ENCODE assay signal across 29 cellular contexts in the genomic region with DNA sequence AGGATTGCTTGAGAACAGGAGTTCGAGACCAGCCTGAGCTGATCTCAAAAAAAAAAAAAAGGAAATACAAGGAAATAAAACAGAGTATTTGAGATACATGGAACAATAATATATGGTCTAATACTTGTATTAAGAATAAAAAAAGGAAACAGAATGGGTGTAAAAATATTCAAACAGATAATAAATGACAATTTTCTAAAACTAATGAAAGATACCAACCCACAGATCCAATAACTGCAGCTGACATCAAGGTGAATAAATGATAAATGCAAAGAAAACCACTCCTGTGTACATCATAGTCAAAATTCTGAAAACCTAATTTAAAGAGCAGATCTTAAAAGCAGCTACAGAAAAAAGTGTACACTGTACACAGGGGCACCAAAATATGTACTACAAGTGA.
"Had no signal": no experiment of that assay in that cellular context is flagged by ENCODE, and none has a peak within 500 bp of the region (broad histone marks: within the 10 kb centered on the region; RNA-seq: fewer than 3 reads in every experiment).

No MANE protein-coding gene starts in this region.

- H3K27ac Mint-ChIP-seq: stimulated activated effector memory CD8-positive, alpha-beta T cell treated with anti-CD3 and anti-CD28 coated beads, Interleukin-12 subunit alpha, Interleukin-12 subunit beta, amount 100 ng/mL, for 72 hours; stimulated activated memory B cell treated with anti-CD40 and anti-IgM and Interleukin-4, amounts not matched to agents 10 μg/mL and 1 μg/mL and 100 μg/mL, for 72 hours; stimulated activated naive B cell treated with anti-CD40 and anti-IgM and Interleukin-4, amounts not matched to agents 10 μg/mL and 1 μg/mL and 100 μg/mL, for 72 hours; stimulated activated naive CD8-positive, alpha-beta T cell treated with anti-CD3 and anti-CD28 coated beads, Interleukin-15, amount 100 ng/mL, for 72 hours; stimulated activated naive CD8-positive, alpha-beta T cell treated with anti-CD3 and anti-CD28 coated beads, Interleukin-15, Interleukin-2, amounts not matched to agents 100 ng/mL and 50 ng/mL, for 24 hours; type B pancreatic cell had no signal

- H3K4me3 Mint-ChIP-seq: stimulated activated effector memory CD8-positive, alpha-beta T cell treated with anti-CD3 and anti-CD28 coated beads, Interleukin-12 subunit alpha, Interleukin-12 subunit beta, amount 100 ng/mL, for 72 hours; stimulated activated memory B cell treated with anti-CD40 and anti-IgM and Interleukin-4, amounts not matched to agents 10 μg/mL and 1 μg/mL and 100 μg/mL, for 72 hours; stimulated activated naive B cell treated with anti-CD40 and anti-IgM and Interleukin-4, amounts not matched to agents 10 μg/mL and 1 μg/mL and 100 μg/mL, for 72 hours; stimulated activated naive CD8-positive, alpha-beta T cell treated with anti-CD3 and anti-CD28 coated beads, Interleukin-15, amount 100 ng/mL, for 72 hours; stimulated activated naive CD8-positive, alpha-beta T cell treated with anti-CD3 and anti-CD28 coated beads, Interleukin-15, Interleukin-2, amounts not matched to agents 100 ng/mL and 50 ng/mL, for 24 hours; type B pancreatic cell had no signal

- H3K4me3 ChIP-seq: stomach, suprapubic skin, testis, thoracic aorta, thyroid gland, tibial artery, tibial nerve, transverse colon, upper lobe of left lung, upper lobe of right lung, uterus, vagina had no signal

- H3K36me3 Mint-ChIP-seq: stimulated activated memory B cell treated with anti-CD40 and anti-IgM and Interleukin-4, amounts not matched to agents 10 μg/mL and 1 μg/mL and 100 μg/mL, for 72 hours; type B pancreatic cell had no signal

- H3K27ac ChIP-seq: stomach, suprapubic skin, testis, thoracic aorta, thyroid gland, tibial artery, tibial nerve, transverse colon, upper lobe of left lung, upper lobe of right lung, uterus, vagina had no signal

- DNase-seq: stimulated activated CD4-positive, alpha-beta T cell treated with anti-CD3 and anti-CD28 coated beads, Interleukin-2, amount 100 ng/mL, for 48 hours; stimulated activated CD4-positive, alpha-beta T cell treated with anti-CD3 and anti-CD28 coated beads, Interleukin-4, amount 100 ng/mL, for 1 hour; stimulated activated CD4-positive, alpha-beta T cell treated with anti-CD3 and anti-CD28 coated beads, Interleukin-4, amount 100 ng/mL, for 24 hours; stimulated activated CD4-positive, alpha-beta T cell treated with anti-CD3 and anti-CD28 coated beads, Interleukin-4, amount 100 ng/mL, for 4 hours; stimulated activated CD8-positive, alpha-beta memory T cell treated with anti-CD3 and anti-CD28 coated beads, Interleukin-4, amount 100 ng/mL, for 48 hours; stimulated activated naive B cell treated with anti-CD40 and anti-IgM and Interleukin-4, amounts not matched to agents 10 μg/mL and 1 μg/mL and 100 μg/mL, for 72 hours; stimulated activated naive CD4-positive, alpha-beta T cell; stimulated activated naive CD4-positive, alpha-beta T cell treated with Interleukin-2 at 50 U/mL for 16 hours; stimulated activated naive CD8-positive, alpha-beta T cell treated with anti-CD3 and anti-CD28 coated beads, Interleukin-15, amount 100 ng/mL, for 72 hours; stimulated activated naive CD8-positive, alpha-beta T cell treated with anti-CD3 and anti-CD28 coated beads, Interleukin-15, Interleukin-2, amounts not matched to agents 100 U/mL and 50 U/mL, for 24 hours; stomach; substantia nigra; testis; thyroid gland; tibial artery; transverse colon; trophoblast cell; upper lobe of left lung; upper lobe of right lung; uterus had no signal

- H3K36me3 ChIP-seq: stomach, suprapubic skin, thoracic aorta, thyroid gland, tibial artery, tibial nerve, transverse colon, upper lobe of left lung, upper lobe of right lung, uterus, vagina had no signal

- H3K27me3 Mint-ChIP-seq: stimulated activated memory B cell treated with anti-CD40 and anti-IgM and Interleukin-4, amounts not matched to agents 10 μg/mL and 1 μg/mL and 100 μg/mL, for 72 hours; stimulated activated naive B cell treated with anti-CD40 and anti-IgM and Interleukin-4, amounts not matched to agents 10 μg/mL and 1 μg/mL and 100 μg/mL, for 72 hours had no signal

- H3K9me3 ChIP-seq: stomach, suprapubic skin, testis, thoracic aorta, thyroid gland, tibial artery, tibial nerve, transverse colon, upper lobe of left lung, upper lobe of right lung, uterus, vagina had no signal

- FAIRE-seq: urothelium cell line had no signal

- H3K4me1 ChIP-seq: testis, thyroid gland, upper lobe of right lung, uterus had no signal

- ATAC-seq: stimulated activated effector memory CD8-positive, alpha-beta T cell treated with anti-CD3 and anti-CD28 coated beads, Interleukin-12 subunit alpha, Interleukin-12 subunit beta, amount 100 ng/mL, for 72 hours; stimulated activated memory B cell treated with anti-CD40 and anti-IgM and Interleukin-4, amounts not matched to agents 10 μg/mL and 1 μg/mL and 100 μg/mL, for 72 hours; stimulated activated naive B cell treated with anti-CD40 and anti-IgM and Interleukin-4, amounts not matched to agents 10 μg/mL and 1 μg/mL and 100 μg/mL, for 72 hours; stimulated activated naive CD8-positive, alpha-beta T cell treated with anti-CD3 and anti-CD28 coated beads, Interleukin-15, amount 100 ng/mL, for 72 hours; stimulated activated naive CD8-positive, alpha-beta T cell treated with anti-CD3 and anti-CD28 coated beads, Interleukin-15, Interleukin-2, amounts not matched to agents 100 U/mL and 50 U/mL, for 24 hours; upper lobe of right lung had no signal

- H3K9me3 Mint-ChIP-seq: stimulated activated effector memory CD8-positive, alpha-beta T cell treated with anti-CD3 and anti-CD28 coated beads, Interleukin-12 subunit alpha, Interleukin-12 subunit beta, amount 100 ng/mL, for 72 hours; stimulated activated naive CD8-positive, alpha-beta T cell treated with anti-CD3 and anti-CD28 coated beads, Interleukin-15, amount 100 ng/mL, for 72 hours; stimulated activated naive CD8-positive, alpha-beta T cell treated with anti-CD3 and anti-CD28 coated beads, Interleukin-15, Interleukin-2, amounts not matched to agents 100 ng/mL and 50 ng/mL, for 24 hours; type B pancreatic cell had no signal
